Comparison of ENCODE assay signal across 1 cellular context in the genomic region with DNA sequence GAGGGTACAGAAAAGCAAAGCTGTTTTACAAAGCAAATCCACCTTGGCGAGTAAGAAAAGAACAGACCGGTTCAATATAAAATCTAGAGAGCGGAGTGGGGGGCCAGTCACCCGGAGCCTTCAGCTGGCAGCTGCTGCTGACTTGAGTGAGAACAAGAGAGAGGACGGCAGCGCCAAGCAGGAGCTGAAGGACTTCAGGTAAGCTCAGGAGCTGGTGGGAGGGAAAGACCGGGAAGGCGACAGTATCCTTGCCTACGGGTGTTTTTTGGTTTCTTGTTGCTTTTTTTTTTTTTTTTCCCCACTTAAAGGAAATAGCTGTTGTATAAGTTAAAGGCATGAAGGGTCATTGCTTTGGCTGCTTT.
TF ChIP-seq lines count a peak whose summit lies in the region.

No MANE protein-coding gene starts in this region.

TF ChIP-seq in GM23338, 12 proteins besides CTCF, POLR2A, EP300 and RAD21 (continued from another document):
- TF ChIP-seq, protein P1, sequence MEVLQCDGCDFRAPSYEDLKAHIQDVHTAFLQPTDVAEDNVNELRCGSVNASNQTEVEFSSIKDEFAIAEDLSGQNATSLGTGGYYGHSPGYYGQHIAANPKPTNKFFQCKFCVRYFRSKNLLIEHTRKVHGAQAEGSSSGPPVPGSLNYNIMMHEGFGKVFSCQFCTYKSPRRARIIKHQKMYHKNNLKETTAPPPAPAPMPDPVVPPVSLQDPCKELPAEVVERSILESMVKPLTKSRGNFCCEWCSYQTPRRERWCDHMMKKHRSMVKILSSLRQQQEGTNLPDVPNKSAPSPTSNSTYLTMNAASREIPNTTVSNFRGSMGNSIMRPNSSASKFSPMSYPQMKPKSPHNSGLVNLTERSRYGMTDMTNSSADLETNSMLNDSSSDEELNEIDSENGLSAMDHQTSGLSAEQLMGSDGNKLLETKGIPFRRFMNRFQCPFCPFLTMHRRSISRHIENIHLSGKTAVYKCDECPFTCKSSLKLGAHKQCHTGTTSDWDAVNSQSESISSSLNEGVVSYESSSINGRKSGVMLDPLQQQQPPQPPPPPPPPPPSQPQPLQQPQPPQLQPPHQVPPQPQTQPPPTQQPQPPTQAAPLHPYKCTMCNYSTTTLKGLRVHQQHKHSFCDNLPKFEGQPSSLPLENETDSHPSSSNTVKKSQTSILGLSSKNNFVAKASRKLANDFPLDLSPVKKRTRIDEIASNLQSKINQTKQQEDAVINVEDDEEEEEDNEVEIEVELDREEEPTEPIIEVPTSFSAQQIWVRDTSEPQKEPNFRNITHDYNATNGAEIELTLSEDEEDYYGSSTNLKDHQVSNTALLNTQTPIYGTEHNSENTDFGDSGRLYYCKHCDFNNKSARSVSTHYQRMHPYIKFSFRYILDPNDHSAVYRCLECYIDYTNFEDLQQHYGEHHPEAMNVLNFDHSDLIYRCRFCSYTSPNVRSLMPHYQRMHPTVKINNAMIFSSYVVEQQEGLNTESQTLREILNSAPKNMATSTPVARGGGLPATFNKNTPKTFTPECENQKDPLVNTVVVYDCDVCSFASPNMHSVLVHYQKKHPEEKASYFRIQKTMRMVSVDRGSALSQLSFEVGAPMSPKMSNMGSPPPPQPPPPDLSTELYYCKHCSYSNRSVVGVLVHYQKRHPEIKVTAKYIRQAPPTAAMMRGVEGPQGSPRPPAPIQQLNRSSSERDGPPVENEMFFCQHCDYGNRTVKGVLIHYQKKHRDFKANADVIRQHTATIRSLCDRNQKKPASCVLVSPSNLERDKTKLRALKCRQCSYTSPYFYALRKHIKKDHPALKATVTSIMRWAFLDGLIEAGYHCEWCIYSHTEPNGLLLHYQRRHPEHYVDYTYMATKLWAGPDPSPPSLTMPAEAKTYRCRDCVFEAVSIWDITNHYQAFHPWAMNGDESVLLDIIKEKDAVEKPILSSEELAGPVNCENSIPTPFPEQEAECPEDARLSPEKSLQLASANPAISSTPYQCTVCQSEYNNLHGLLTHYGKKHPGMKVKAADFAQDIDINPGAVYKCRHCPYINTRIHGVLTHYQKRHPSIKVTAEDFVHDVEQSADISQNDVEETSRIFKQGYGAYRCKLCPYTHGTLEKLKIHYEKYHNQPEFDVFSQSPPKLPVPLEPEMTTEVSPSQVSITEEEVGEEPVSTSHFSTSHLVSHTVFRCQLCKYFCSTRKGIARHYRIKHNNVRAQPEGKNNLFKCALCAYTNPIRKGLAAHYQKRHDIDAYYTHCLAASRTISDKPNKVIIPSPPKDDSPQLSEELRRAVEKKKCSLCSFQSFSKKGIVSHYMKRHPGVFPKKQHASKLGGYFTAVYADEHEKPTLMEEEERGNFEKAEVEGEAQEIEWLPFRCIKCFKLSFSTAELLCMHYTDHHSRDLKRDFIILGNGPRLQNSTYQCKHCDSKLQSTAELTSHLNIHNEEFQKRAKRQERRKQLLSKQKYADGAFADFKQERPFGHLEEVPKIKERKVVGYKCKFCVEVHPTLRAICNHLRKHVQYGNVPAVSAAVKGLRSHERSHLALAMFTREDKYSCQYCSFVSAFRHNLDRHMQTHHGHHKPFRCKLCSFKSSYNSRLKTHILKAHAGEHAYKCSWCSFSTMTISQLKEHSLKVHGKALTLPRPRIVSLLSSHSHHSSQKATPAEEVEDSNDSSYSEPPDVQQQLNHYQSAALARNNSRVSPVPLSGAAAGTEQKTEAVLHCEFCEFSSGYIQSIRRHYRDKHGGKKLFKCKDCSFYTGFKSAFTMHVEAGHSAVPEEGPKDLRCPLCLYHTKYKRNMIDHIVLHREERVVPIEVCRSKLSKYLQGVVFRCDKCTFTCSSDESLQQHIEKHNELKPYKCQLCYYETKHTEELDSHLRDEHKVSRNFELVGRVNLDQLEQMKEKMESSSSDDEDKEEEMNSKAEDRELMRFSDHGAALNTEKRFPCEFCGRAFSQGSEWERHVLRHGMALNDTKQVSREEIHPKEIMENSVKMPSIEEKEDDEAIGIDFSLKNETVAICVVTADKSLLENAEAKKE (CRISPR knock-in tag; IDR thresholded peaks at IDR 0.05) = no peak
- TF ChIP-seq ZNF331 (CRISPR knock-in tag; IDR thresholded peaks at IDR 0.05; ENCODE audit: low read depth) = no peak
- TF ChIP-seq POLR2AphosphoS5 (IDR thresholded peaks at IDR 0.05; ENCODE audit: low read depth) = no peak
- no peak for TF ChIP-seq NANOG (IDR thresholded peaks at IDR 0.05; ENCODE audit: borderline replicate concordance)
- no peak for TF ChIP-seq JUNB (IDR thresholded peaks at IDR 0.05; ENCODE audit: unreplicated experiment)
- no peak for TF ChIP-seq CREB1 (CRISPR knock-in tag; IDR thresholded peaks at IDR 0.05; ENCODE audit: low read depth)
- no peak for TF ChIP-seq STAT1 (IDR thresholded peaks at IDR 0.05; ENCODE audit: unreplicated experiment)
- TF ChIP-seq EZH2 (IDR thresholded peaks at IDR 0.05; ENCODE audit: low read depth, unreplicated experiment) = no peak
- TF ChIP-seq ZNF114 (CRISPR knock-in tag; IDR thresholded peaks at IDR 0.05) = no peak
